Comparison of ENCODE assay signal across 22 cellular contexts in the genomic region with DNA sequence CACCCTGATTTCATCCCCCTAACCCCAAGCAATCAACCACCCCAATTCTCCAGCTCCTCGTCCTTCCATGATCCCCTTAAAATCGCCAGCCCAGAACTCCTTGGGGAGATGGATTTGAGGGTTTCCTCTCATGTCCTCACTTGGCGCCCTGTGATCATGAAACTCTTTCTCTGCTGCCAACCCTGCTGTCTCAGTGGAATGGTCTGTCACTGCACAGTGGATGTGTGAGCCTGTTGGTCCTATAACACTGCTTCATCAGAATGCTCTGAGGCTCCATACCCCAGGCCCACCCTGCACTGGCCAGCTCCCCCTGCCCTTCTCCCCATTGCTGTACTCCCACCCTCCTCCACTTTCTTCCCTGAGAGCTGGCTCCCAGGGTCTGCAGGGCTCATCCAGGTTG. TPM values are rescaled to one million over a fixed set of nuclear protein-coding genes. Genes with fewer than 3 reads are reported as not detected.
DNase-seq lines count a peak whose midpoint lies in the region; ATAC-seq and TF ChIP-seq lines count a peak whose summit lies in the region.
"Had no signal": no experiment of that assay in that cellular context is flagged by ENCODE, and none has a peak within 500 bp of the region (broad histone marks: within the 10 kb centered on the region; RNA-seq: fewer than 3 reads in every experiment).

No MANE protein-coding gene starts in this region.

- POLR2A ChIA-PET in activated CD4-positive, alpha-beta memory T cell treated with anti-CD3 and anti-CD28 coated beads for 36 hours (lab: Charles Lee) = interaction anchor here (0.5 to 0.7 kb wide), 3 partner anchors 8 to 25 kb away, joined by 3 read pairs; no protein-coding TSS in a partner anchor
- POLR2A ChIA-PET in activated CD4-positive, alpha-beta memory T cell treated with anti-CD3 and anti-CD28 coated beads, Interleukin-2, amount 10 ng/mL, durations not matched to agents 7 days and 5 days (lab: Charles Lee) = no interaction called here

- no peak overlapping the region for H3K4me3 Mint-ChIP-seq in activated CD4-positive, alpha-beta memory T cell treated with anti-CD3 and anti-CD28 coated beads for 36 hours
- no peak overlapping the region for H3K4me3 Mint-ChIP-seq in activated CD4-positive, alpha-beta memory T cell treated with anti-CD3 and anti-CD28 coated beads, Interleukin-2, amount 10 ng/mL, durations not matched to agents 7 days and 5 days

- CTCF ChIA-PET in activated CD4-positive, alpha-beta memory T cell treated with anti-CD3 and anti-CD28 coated beads for 36 hours (lab: Charles Lee) = interaction anchor here (1.9 to 10.6 kb wide), 2 partner anchors 9 to 34 kb away, joined by 5 to 175 read pairs; no protein-coding TSS in a partner anchor
- CTCF ChIA-PET in activated CD4-positive, alpha-beta memory T cell treated with anti-CD3 and anti-CD28 coated beads, Interleukin-2, amount 10 ng/mL, durations not matched to agents 7 days and 5 days (lab: Charles Lee) = no interaction called here

- no peaks in the 10 kb centered on the region for H3K36me3 ChIP-seq in sigmoid colon
- H3K36me3 ChIP-seq: MG63, Peyer's patch, SJCRH30 had no signal

- H3K9me3 Mint-ChIP-seq in activated CD4-positive, alpha-beta memory T cell treated with anti-CD3 and anti-CD28 coated beads for 36 hours = peaks cover 9% of the 10 kb centered on the region
- H3K9me3 Mint-ChIP-seq in activated CD4-positive, alpha-beta memory T cell treated with anti-CD3 and anti-CD28 coated beads, Interleukin-2, amount 10 ng/mL, durations not matched to agents 7 days and 5 days = peaks cover 8% of the 10 kb centered on the region

- no peaks in the 10 kb centered on the region for H3K27me3 Mint-ChIP-seq in activated CD4-positive, alpha-beta memory T cell treated with anti-CD3 and anti-CD28 coated beads for 36 hours
- no peaks in the 10 kb centered on the region for H3K27me3 Mint-ChIP-seq in activated CD4-positive, alpha-beta memory T cell treated with anti-CD3 and anti-CD28 coated beads, Interleukin-2, amount 10 ng/mL, durations not matched to agents 7 days and 5 days

- no peak overlapping the region for H3K27ac ChIP-seq in sigmoid colon
- H3K27ac ChIP-seq: C4-2B, Peyer's patch, SJCRH30 had no signal

- TF ChIP-seq EP300 in sigmoid colon (IDR thresholded peaks at IDR 0.05) = no peak

- no peak for TF ChIP-seq POLR2A in sigmoid colon (IDR thresholded peaks at IDR 0.05)

- no peak overlapping the region for H3K4me3 ChIP-seq in sigmoid colon
- H3K4me3 ChIP-seq: MG63, Peyer's patch, SJCRH30 had no signal

- H3K27ac Mint-ChIP-seq in activated CD4-positive, alpha-beta memory T cell treated with anti-CD3 and anti-CD28 coated beads for 36 hours = peak overlapping the region; percentile 63
- H3K27ac Mint-ChIP-seq in activated CD4-positive, alpha-beta memory T cell treated with anti-CD3 and anti-CD28 coated beads, Interleukin-2, amount 10 ng/mL, durations not matched to agents 7 days and 5 days = no peak overlapping the region

- peaks cover 0 to 10% (median 7%) of the 10 kb centered on the region in 4 donors for H3K4me1 ChIP-seq in sigmoid colon
- H3K4me1 ChIP-seq: SJCRH30 had no signal

- ATAC-seq in left lobe of liver (no peak), HG03025 (IDR thresholded peaks at IDR 0.05; ENCODE audit: low FRiP score, unreplicated experiment) (no peak)

- no peaks in the 10 kb centered on the region for H3K27me3 ChIP-seq in sigmoid colon
- H3K27me3 ChIP-seq: Peyer's patch, SJCRH30 had no signal

- peaks cover 0 to 7% (median 0%) of the 10 kb centered on the region in 4 donors for H3K9me3 ChIP-seq in sigmoid colon
- H3K9me3 ChIP-seq: SJCRH30 had no signal

- intact Hi-C loops in activated CD4-positive, alpha-beta memory T cell treated with anti-CD3 and anti-CD28 coated beads for 36 hours (cut with micrococcal nuclease) = no loop called here
- intact Hi-C loops in sigmoid colon (cut with DNase I) = loop anchor here (10.0 kb wide), 1 partner anchor 148 kb away; no protein-coding TSS in a partner anchor

- peaks cover 27% of the 10 kb centered on the region for H3K4me1 Mint-ChIP-seq in activated CD4-positive, alpha-beta memory T cell treated with anti-CD3 and anti-CD28 coated beads for 36 hours (ENCODE audit: low read depth)
- peaks cover 15% of the 10 kb centered on the region for H3K4me1 Mint-ChIP-seq in activated CD4-positive, alpha-beta memory T cell treated with anti-CD3 and anti-CD28 coated beads, Interleukin-2, amount 10 ng/mL, durations not matched to agents 7 days and 5 days

- H3K36me3 Mint-ChIP-seq in activated CD4-positive, alpha-beta memory T cell treated with anti-CD3 and anti-CD28 coated beads for 36 hours = peaks cover 4% of the 10 kb centered on the region
- peaks cover 3% of the 10 kb centered on the region for H3K36me3 Mint-ChIP-seq in activated CD4-positive, alpha-beta memory T cell treated with anti-CD3 and anti-CD28 coated beads, Interleukin-2, amount 10 ng/mL, durations not matched to agents 7 days and 5 days (ENCODE audit: low read depth)

- TF ChIP-seq CTCF in sigmoid colon (IDR thresholded peaks at IDR 0.05) = no peak

- whole genome bisulfite sequencing in sigmoid colon, 2 donors = 89 to 93% methylated on average over 3 of the region's 3 CpGs

- DNase-seq in activated CD4-positive, alpha-beta memory T cell treated with anti-CD3 and anti-CD28 coated beads for 36 hours = no peak
- no peak for DNase-seq in activated CD4-positive, alpha-beta memory T cell treated with anti-CD3 and anti-CD28 coated beads, Interleukin-2, amount 10 ng/mL, durations not matched to agents 7 days and 5 days
- DNase-seq in OCI-M1 (lab: John Stamatoyannopoulos, UW) = peak; percentile 19
- peak; percentile 37 for DNase-seq in left lobe of liver (ENCODE audit: low spot score)
- DNase-seq in sigmoid colon = peak; percentile 25
- no peak for DNase-seq in RKO (ENCODE audit: low spot score)
- no peak for DNase-seq in activated CD4-positive, CD25-positive, alpha-beta regulatory T cell (lab: John Stamatoyannopoulos, UW)
- DNase-seq: 8988T, AML-193, DMS53, GDM1, MG63, NCI-H1048, NCI-H1417 treated with DMSO at 0.1 percent for 48 hours, NCI-H187, NCI-H345, NCI-H524 treated with DMSO at 0.1 percent for 48 hours, NCI-H82, SJCRH30 had no signal

RNA-seq across cellular contexts. Expression of gene ZNF792, which starts 12.6 kb away (rescaled TPM):
- 1 to 10 TPM; 6.4 to 6.9 TPM for total RNA-seq in activated CD4-positive, alpha-beta memory T cell treated with anti-CD3 and anti-CD28 coated beads for 36 hours
- 10 to 100 TPM; 18.3 to 18.9 TPM for total RNA-seq in activated CD4-positive, alpha-beta memory T cell treated with anti-CD3 and anti-CD28 coated beads, Interleukin-2, amount 10 ng/mL, durations not matched to agents 7 days and 5 days
- total RNA-seq in left lobe of liver (2.9 TPM), sigmoid colon (1 to 10 TPM; 3.1 to 6.4 (median 4.2) TPM)
- 1 to 10 TPM; 1.4 to 3.0 (median 1.8) TPM for polyA plus RNA-seq in sigmoid colon

RNA-seq across cellular contexts. Expression of gene GRAMD1A, which starts 23.5 kb away (rescaled TPM):
- 100 to 1,000 TPM; 204 to 223 TPM for total RNA-seq in activated CD4-positive, alpha-beta memory T cell treated with anti-CD3 and anti-CD28 coated beads for 36 hours
- 100 to 1,000 TPM in 1 of 2 experiments, 10 to 100 TPM in 1; 98.2 to 106 TPM for total RNA-seq in activated CD4-positive, alpha-beta memory T cell treated with anti-CD3 and anti-CD28 coated beads, Interleukin-2, amount 10 ng/mL, durations not matched to agents 7 days and 5 days
- total RNA-seq in left lobe of liver (17.8 TPM), sigmoid colon (10 to 100 TPM; 27.1 to 58.9 (median 43.0) TPM)
- polyA plus RNA-seq in sigmoid colon = 10 to 100 TPM in 2 of 3 donors, 1 to 10 TPM in 1; 5.1 to 41.1 (median 12.0) TPM

RNA-seq across cellular contexts. Expression of gene ZNF30, which starts 49.9 kb away (rescaled TPM):
- 1 to 10 TPM; 3.7 to 4.2 TPM for total RNA-seq in activated CD4-positive, alpha-beta memory T cell treated with anti-CD3 and anti-CD28 coated beads for 36 hours
- 1 to 10 TPM; 2.8 to 3.1 TPM for total RNA-seq in activated CD4-positive, alpha-beta memory T cell treated with anti-CD3 and anti-CD28 coated beads, Interleukin-2, amount 10 ng/mL, durations not matched to agents 7 days and 5 days
- total RNA-seq in left lobe of liver = 2.5 TPM
- total RNA-seq in sigmoid colon = 1 to 10 TPM; 1.7 to 3.9 (median 1.9) TPM
- polyA plus RNA-seq in sigmoid colon = 1 to 10 TPM in 1 of 3 donors, under 1 TPM in 2; 0.46 to 1.8 (median 0.60) TPM

RNA-seq across cellular contexts. Expression of gene SCN1B, which starts 53.7 kb away (rescaled TPM):
- 1 to 10 TPM; 1.1 to 1.6 TPM for total RNA-seq in activated CD4-positive, alpha-beta memory T cell treated with anti-CD3 and anti-CD28 coated beads for 36 hours
- under 1 TPM; 0.43 to 0.50 TPM for total RNA-seq in activated CD4-positive, alpha-beta memory T cell treated with anti-CD3 and anti-CD28 coated beads, Interleukin-2, amount 10 ng/mL, durations not matched to agents 7 days and 5 days
- total RNA-seq in left lobe of liver (4.5 TPM), sigmoid colon (10 to 100 TPM in 1 of 4 donors, 1 to 10 TPM in 3; 3.0 to 10.0 (median 6.6) TPM)
- polyA plus RNA-seq in sigmoid colon = 1 to 10 TPM; 4.5 to 9.6 (median 4.9) TPM

Comparison
In these comparisons a context has a peak if more than half of its experiments do, and no peak if none do; other contexts are left out.
1. DNase-seq: peak in OCI-M1 (single experiment), left lobe of liver (single experiment) and sigmoid colon (single experiment); none in activated CD4-positive, alpha-beta memory T cell treated with anti-CD3 and anti-CD28 coated beads for 36 hours (single experiment), activated CD4-positive, alpha-beta memory T cell treated with anti-CD3 and anti-CD28 coated beads, Interleukin-2, amount 10 ng/mL, durations not matched to agents 7 days and 5 days (single experiment), RKO (single experiment) and activated CD4-positive, CD25-positive, alpha-beta regulatory T cell (0 of 4).